ENCODE assay signal across 8 cellular contexts in the genomic region with DNA sequence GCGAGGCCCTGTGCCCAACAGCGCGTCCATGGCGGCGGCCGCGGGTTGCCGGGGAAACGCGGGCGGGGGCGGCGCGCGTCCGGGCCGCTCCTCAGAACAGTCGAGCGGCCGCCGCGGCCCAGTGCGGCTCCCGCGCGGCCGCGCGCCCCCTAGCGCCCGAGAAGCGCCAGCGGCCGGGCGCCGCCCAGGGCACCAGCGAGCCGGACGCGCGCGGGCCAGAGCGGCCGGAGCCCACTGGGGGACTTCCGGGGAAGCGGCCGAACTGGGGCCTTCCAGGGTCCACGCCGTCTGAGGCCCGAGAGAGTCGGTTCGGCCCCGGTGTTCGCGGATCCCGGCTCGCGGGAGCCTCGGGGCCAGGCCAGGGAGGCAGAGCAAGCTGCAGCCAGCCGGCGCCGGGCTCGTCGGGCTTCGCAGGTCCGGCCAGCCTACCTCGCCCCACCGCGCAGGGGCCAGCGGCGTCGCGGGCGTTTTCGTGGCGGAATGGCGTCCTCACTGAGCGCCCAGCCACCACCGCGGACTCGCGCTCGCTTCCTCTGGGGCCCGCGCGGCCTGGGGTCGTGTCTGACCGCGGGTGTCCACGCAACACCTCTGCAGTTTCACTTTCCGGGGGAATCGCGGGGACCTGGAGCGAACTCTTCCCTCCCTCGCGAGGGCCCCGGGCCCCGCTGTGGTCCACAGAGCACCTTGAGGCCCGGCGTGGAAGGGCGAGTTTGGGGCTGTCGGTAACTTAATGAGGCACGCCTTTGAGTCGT. TPM values are rescaled to one million over a fixed set of nuclear protein-coding genes. Genes with fewer than 3 reads are reported as not detected.
DNase-seq lines count a peak whose midpoint lies in the region; ATAC-seq and TF ChIP-seq lines count a peak whose summit lies in the region.

A gene with protein sequence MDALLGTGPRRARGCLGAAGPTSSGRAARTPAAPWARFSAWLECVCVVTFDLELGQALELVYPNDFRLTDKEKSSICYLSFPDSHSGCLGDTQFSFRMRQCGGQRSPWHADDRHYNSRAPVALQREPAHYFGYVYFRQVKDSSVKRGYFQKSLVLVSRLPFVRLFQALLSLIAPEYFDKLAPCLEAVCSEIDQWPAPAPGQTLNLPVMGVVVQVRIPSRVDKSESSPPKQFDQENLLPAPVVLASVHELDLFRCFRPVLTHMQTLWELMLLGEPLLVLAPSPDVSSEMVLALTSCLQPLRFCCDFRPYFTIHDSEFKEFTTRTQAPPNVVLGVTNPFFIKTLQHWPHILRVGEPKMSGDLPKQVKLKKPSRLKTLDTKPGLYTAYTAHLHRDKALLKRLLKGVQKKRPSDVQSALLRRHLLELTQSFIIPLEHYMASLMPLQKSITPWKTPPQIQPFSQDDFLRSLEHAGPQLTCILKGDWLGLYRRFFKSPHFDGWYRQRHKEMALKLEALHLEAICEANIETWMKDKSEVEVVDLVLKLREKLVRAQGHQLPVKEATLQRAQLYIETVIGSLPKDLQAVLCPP (minus strand): TSS at position 54 of the 752 bp plus-strand sequence. CDS start 24 bp downstream, at position 30.

- peak; percentile 83 for DNase-seq in EH (ENCODE audit: low read depth)
- no peak for DNase-seq in LNCaP clone FGC (ENCODE audit: low read depth)
- peak; percentile 87 for DNase-seq in left cardiac atrium
- peak; percentile 94 for DNase-seq in posterior vena cava (ENCODE audit: low spot score)
- DNase-seq in uterus: peak; percentile 69 to 83

- H3K27me3 ChIP-seq in SU-DHL-6 (ENCODE audit: low read length) (no peaks in the 10 kb centered on the region), uterus (no peaks in the 10 kb centered on the region)

- H3F3A ChIP-seq in SU-DHL-6 (ENCODE audit: insufficient read depth): peaks cover 23% of the 10 kb centered on the region

- ATAC-seq in GM21723 (IDR thresholded peaks at IDR 0.05; ENCODE audit: unreplicated experiment): peak; percentile 82
- peak; percentile 95 to 97 for ATAC-seq in left cardiac atrium

- no peaks in the 10 kb centered on the region for H4K20me1 ChIP-seq in SU-DHL-6 (ENCODE audit: low read depth, low read length)

- WGBS in adipose tissue, 3 donors: 1 to 2% (median 1%) methylated on average over 79 to 104 of the region's 104 CpGs

- no peaks in the 10 kb centered on the region for H3K9me2 ChIP-seq in SU-DHL-6 (replicated peaks; ENCODE audit: insufficient read depth, low read length)

- H3K4me2 ChIP-seq in SU-DHL-6 (ENCODE audit: low read depth, low read length, poor library complexity, severe bottlenecking): peak within 1 kb of the TSS; percentile 52

- H3K27ac ChIP-seq in SU-DHL-6 (ENCODE audit: low read depth, low read length) (no peak within 1 kb of the TSS), adipose tissue (ENCODE audit: low read depth, low read length) (peak within 1 kb of the TSS; percentile 29), uterus (peak within 1 kb of the TSS; percentile 89 to 96)

- peak within 1 kb of the TSS; percentile 62 for H3K9ac ChIP-seq in SU-DHL-6 (ENCODE audit: low read length)

- H3K36me3 ChIP-seq in SU-DHL-6 (ENCODE audit: low read length): no peaks in the 10 kb centered on the region
- no peaks in the 10 kb centered on the region for H3K36me3 ChIP-seq in uterus

- H3K4me1 ChIP-seq in uterus: peaks cover 0 to 7% of the 10 kb centered on the region in 2 donors

- H3K9me3 ChIP-seq in SU-DHL-6 (ENCODE audit: insufficient read depth, low read length) (no peaks in the 10 kb centered on the region), uterus (no peaks in the 10 kb centered on the region)

- TF ChIP-seq CTCF in LNCaP clone FGC (IDR thresholded peaks at IDR 0.05; ENCODE audit: control insufficient read depth, extremely low read depth, insufficient read depth): peak; percentile 64
- no peak for TF ChIP-seq CTCF in SU-DHL-6 (IDR thresholded peaks at IDR 0.05; ENCODE audit: insufficient read depth, low read length, poor library complexity, severe bottlenecking)
- TF ChIP-seq CTCF in uterus (IDR thresholded peaks at IDR 0.05): peak in 3 of 4 experiments; percentile 72 to 99 (median 98)

- H2AFZ ChIP-seq in SU-DHL-6 (ENCODE audit: low read depth, low read length, severe bottlenecking): peak within 1 kb of the TSS; percentile 61

- intact Hi-C loops in left cardiac atrium (cut with DNase I) (loop anchor here in 1 of 2 donors (5.0 kb wide), 1 partner anchor 50 kb away; no protein-coding TSS in a partner anchor), posterior vena cava (cut with DNase I) (loop anchor here (5.0 kb wide), 1 partner anchor 50 kb away; no protein-coding TSS in a partner anchor), uterus (cut with DNase I; ENCODE audit: low total_unique reads) (no loop called here)

- H3K4me3 ChIP-seq in LNCaP clone FGC (ENCODE audit: low read depth, low read length) (peak within 1 kb of the TSS; percentile 64), SU-DHL-6 (ENCODE audit: insufficient read depth, low read length, poor library complexity, severe bottlenecking) (peak within 1 kb of the TSS; percentile 51), uterus (peak within 1 kb of the TSS; percentile 43 to 97)

- TF ChIP-seq POLR2A in uterus (IDR thresholded peaks at IDR 0.05): peak in 1 of 2 donors; percentile 68

- H3K79me2 ChIP-seq in SU-DHL-6 (ENCODE audit: insufficient read depth, low read length): peaks cover 10% of the 10 kb centered on the region; the same call in 1 of the 2 replicates

RNA-seq across cellular contexts. Expression of the gene that starts here (rescaled TPM):
- polyA plus RNA-seq in adipose tissue: 1 to 10 TPM; 2.0 to 4.0 (median 2.5) TPM
- 1 to 10 TPM; 2.4 TPM for total RNA-seq in left cardiac atrium
- total RNA-seq in posterior vena cava: 1 to 10 TPM; 2.1 to 2.5 TPM
- total RNA-seq in uterus: 10 to 100 TPM in 1 of 4 donors, 1 to 10 TPM in 3; 2.9 to 15.5 (median 8.0) TPM
